Comparison of ENCODE assay signal across 8 cellular contexts in the genomic region with DNA sequence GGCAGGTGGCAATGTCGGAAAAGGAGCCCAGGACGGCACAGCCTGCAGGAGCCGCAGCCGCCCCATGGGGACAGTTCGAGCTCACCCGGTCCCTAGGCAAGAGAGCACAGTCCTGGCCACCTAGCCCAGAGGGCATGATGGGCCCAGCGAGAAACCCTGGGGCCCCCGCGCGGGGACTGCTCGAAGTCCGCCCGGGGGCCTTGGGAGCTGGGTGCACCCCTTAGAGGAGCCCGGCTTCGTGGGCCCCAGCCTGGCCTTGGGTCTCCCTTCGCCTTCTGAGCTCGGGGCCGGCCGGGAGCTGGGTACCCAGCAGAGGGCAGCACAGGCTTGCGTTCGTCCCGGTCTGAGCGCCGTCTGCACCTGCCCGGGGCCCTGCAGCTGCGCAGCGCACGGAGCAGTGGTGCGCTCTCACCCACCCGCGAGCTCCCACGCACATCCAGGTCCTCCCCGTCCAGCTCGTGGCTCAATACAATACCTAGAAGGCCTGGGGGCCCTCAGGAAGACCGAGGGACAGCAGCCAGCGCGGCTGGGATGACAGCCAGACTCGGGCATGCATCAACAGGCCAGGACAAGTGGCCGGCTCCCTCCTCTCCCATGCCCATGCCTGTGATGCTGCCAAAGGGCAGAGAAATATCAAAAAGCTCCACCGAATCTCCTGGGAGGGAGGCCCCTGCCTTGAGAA.
DNase-seq lines count a peak whose midpoint lies in the region; ATAC-seq, FAIRE-seq and TF ChIP-seq lines count a peak whose summit lies in the region.

No MANE protein-coding gene starts in this region.

- dilution Hi-C loops in endothelial cell of umbilical vein (cut with MboI; ENCODE audit: extremely low pct_ligation_motif_present, low sequenced_read_pairs), result loop anchor here (25.0 kb wide), 1 partner anchor 231 kb away; no protein-coding TSS in a partner anchor

- H3K9me1 ChIP-seq in endothelial cell of umbilical vein (replicated peaks; ENCODE audit: control insufficient read depth, extremely low read depth, insufficient read depth, low read length), result no peaks in the 10 kb centered on the region

- peaks cover 7 to 25% of the 10 kb centered on the region in 2 experiments for H3K27me3 ChIP-seq in endothelial cell of umbilical vein (ENCODE audit: control insufficient read depth in 2 of 2, insufficient read depth in 2 of 2, low read length in 2 of 2)

- peak; percentile 77 for TF ChIP-seq CTCF in CD14-positive monocyte (IDR thresholded peaks at IDR 0.05)
- peak; percentile 86 to 99 for TF ChIP-seq CTCF in endothelial cell of umbilical vein (IDR thresholded peaks at IDR 0.05; ENCODE audit: extremely low read depth in 1 of 2, insufficient read depth in 1 of 2, low read depth in 1 of 2, low read length in 2 of 2)
- peak; percentile 82 for TF ChIP-seq CTCF in mucosa of descending colon (IDR thresholded peaks at IDR 0.05)

- no peak overlapping the region for H3K27ac ChIP-seq in endothelial cell of umbilical vein (ENCODE audit: insufficient read depth, low read depth, low read length)

- peaks cover 12% of the 10 kb centered on the region for H3K4me1 Mint-ChIP-seq in CD14-positive monocyte

- peak overlapping the region; percentile 92 for H2AFZ ChIP-seq in endothelial cell of umbilical vein (ENCODE audit: low read depth, low read length)

- no peaks in the 10 kb centered on the region for H4K20me1 ChIP-seq in endothelial cell of umbilical vein (replicated peaks; ENCODE audit: control insufficient read depth, extremely low read depth, insufficient read depth, low read length)

- CTCF ChIA-PET in endothelial cell of umbilical vein (lab: Charles Lee), result interaction anchor here (0.7 to 25.4 kb wide), 30 partner anchors 9 to 634 kb away, joined by 3 to 994 read pairs (median 4); no protein-coding TSS in a partner anchor

- no peaks in the 10 kb centered on the region for H3K36me3 Mint-ChIP-seq in CD14-positive monocyte

- H3K36me3 ChIP-seq in endothelial cell of umbilical vein (ENCODE audit: control insufficient read depth in 2 of 2, extremely low read depth in 1 of 2, insufficient read depth in 2 of 2, low read length in 2 of 2) (no peaks in the 10 kb centered on the region), mucosa of descending colon (ENCODE audit: low read depth) (no peaks in the 10 kb centered on the region)

- peak overlapping the region; percentile 53 to 85 for H3K4me3 Mint-ChIP-seq in CD14-positive monocyte

- DNase-seq in CD14-positive monocyte (ENCODE audit: low spot score) (no peak), NCI-H82 treated with DMSO at 0.1 percent for 48 hours (lab: John Stamatoyannopoulos, UW; ENCODE audit: unreplicated experiment) (peak; percentile 38), endothelial cell of umbilical vein (ENCODE audit: low read depth, low spot score) (peak; percentile 58), mucosa of descending colon (peak; percentile 75 to 84 (median 80))
- peak; percentile 15 for DNase-seq in activated CD8-positive, alpha-beta memory T cell treated with anti-CD3 and anti-CD28 coated beads, Interleukin-2, amount 50 U/mL, for 24 hours (ENCODE audit: extremely low read depth)
- DNase-seq in stimulated activated CD8-positive, alpha-beta memory T cell treated with anti-CD3 and anti-CD28 coated beads, Interleukin-4, amount 100 ng/mL, for 48 hours, result peak; percentile 85

- peak overlapping the region in 1 of 7 donors; percentile 14 for H3K27ac Mint-ChIP-seq in CD14-positive monocyte

- H3K9me3 Mint-ChIP-seq in CD14-positive monocyte, result peaks cover 0 to 3% (median 0%) of the 10 kb centered on the region in 7 donors

- H3K27me3 Mint-ChIP-seq in CD14-positive monocyte (ENCODE audit: low read depth in 3 of 3), result peaks cover 28 to 56% (median 28%) of the 10 kb centered on the region in 3 donors

- peak; percentile 53 for FAIRE-seq in endothelial cell of umbilical vein (lab: Jason Lieb, UNC)

- H3K79me2 ChIP-seq in endothelial cell of umbilical vein (ENCODE audit: control insufficient read depth, insufficient read depth, low read length), result no peaks in the 10 kb centered on the region

- H3K4me2 ChIP-seq in endothelial cell of umbilical vein (ENCODE audit: insufficient read depth, low read length), result peak overlapping the region; percentile 29

- no peak overlapping the region for H3K9ac ChIP-seq in endothelial cell of umbilical vein (replicated peaks; ENCODE audit: extremely low read depth, insufficient read depth, low read length)

- ATAC-seq in GM19438 (IDR thresholded peaks at IDR 0.05; ENCODE audit: low read depth, unreplicated experiment) (peak; percentile 79), HG03520 (IDR thresholded peaks at IDR 0.05; ENCODE audit: unreplicated experiment) (peak; percentile 83), mucosa of descending colon (peak; percentile 95)

- H3K4me1 ChIP-seq in endothelial cell of umbilical vein (ENCODE audit: control insufficient read depth, extremely low read depth, insufficient read depth, low read length) (peaks cover 2% of the 10 kb centered on the region), mucosa of descending colon (ENCODE audit: low read depth) (peaks cover 8% of the 10 kb centered on the region)

- H3K9me3 ChIP-seq in endothelial cell of umbilical vein (replicated peaks; ENCODE audit: control insufficient read depth, insufficient read depth, low read length), result no peaks in the 10 kb centered on the region
- H3K9me3 ChIP-seq in mucosa of descending colon, result no peaks in the 10 kb centered on the region

- intact Hi-C loops in CD14-positive monocyte (cut with micrococcal nuclease), result loop anchor here (10.0 kb wide), 1 partner anchor 244 kb away; no protein-coding TSS in a partner anchor
- intact Hi-C loops in endothelial cell of umbilical vein (cut with micrococcal nuclease), result loop anchor here (1.0 to 10.0 kb wide), 5 partner anchors 13 to 634 kb away; no protein-coding TSS in a partner anchor
- intact Hi-C loops in mucosa of descending colon (cut with DNase I, micrococcal nuclease), result no loop called here

- POLR2A ChIA-PET in endothelial cell of umbilical vein (lab: Charles Lee), result interaction anchor here (0.6 to 0.8 kb wide), 2 partner anchors 302 to 1172 kb away, joined by 3 to 10 read pairs; no protein-coding TSS in a partner anchor

- no peak overlapping the region for H3K4me3 ChIP-seq in endothelial cell of umbilical vein (replicated peaks in 1 of 3; ENCODE audit: insufficient read depth in 1 of 3, low read depth in 1 of 3, low read length in 3 of 3)
- no peak overlapping the region for H3K4me3 ChIP-seq in mucosa of descending colon

- TF ChIP-seq POLR2A in endothelial cell of umbilical vein (IDR thresholded peaks at IDR 0.05; ENCODE audit: low read depth, low read length), result no peak

- BruUV-seq in endothelial cell of umbilical vein (replicated peaks; lab: Mats Ljungman, UMichigan), result no TSS peak

TF ChIP-seq in endothelial cell of umbilical vein, 7 proteins besides CTCF, POLR2A, EP300 and RAD21:
- TF ChIP-seq POLR2AphosphoS5 (IDR thresholded peaks at IDR 0.05; ENCODE audit: insufficient read depth, low read depth, low read length) (no peak), EZH2 (IDR thresholded peaks at IDR 0.05; ENCODE audit: borderline replicate concordance, low read depth, low read length, severe bottlenecking) (peak; percentile 31)

Comparison
In these comparisons a context has a peak if more than half of its experiments do, and no peak if none do; other contexts are left out.
1. intact Hi-C loops: an anchor here in CD14-positive monocyte (10.0 kb wide) and endothelial cell of umbilical vein (1.0 to 10.0 kb wide); none called in mucosa of descending colon.